In the genomic region with DNA sequence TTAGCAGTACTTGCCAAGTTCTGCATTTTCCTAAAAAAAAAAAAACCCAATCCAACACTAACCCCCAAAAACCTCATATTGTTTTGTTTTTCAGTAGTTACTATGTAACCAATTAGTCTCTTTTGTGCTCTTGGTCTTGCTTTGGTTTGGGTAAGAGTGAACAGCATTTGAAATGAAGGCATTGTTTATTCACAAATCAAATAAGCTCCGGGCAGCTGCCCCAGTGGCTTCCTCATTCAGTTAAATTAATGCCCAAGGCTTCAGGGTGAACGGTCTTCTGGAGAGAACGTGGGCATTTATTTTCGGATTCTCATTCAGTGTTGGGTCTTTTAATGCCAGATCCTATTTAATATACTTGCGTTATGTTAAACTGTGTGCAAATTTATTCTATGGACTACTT, we compare ENCODE assay signal across 25 cellular contexts.
A peak's percentile ranks its signal among the peaks of the same experiment; 100 is the strongest.
DNase-seq lines count a peak whose midpoint lies in the region; ATAC-seq and TF ChIP-seq lines count a peak whose summit lies in the region.
"Had no signal": no experiment of that assay in that cellular context is flagged by ENCODE, and none has a peak within 500 bp of the region (broad histone marks: within the 10 kb centered on the region; RNA-seq: fewer than 3 reads in every experiment).

No MANE protein-coding gene starts in this region.

- intact Hi-C loops in activated CD4-positive, alpha-beta memory T cell treated with anti-CD3 and anti-CD28 coated beads for 36 hours (cut with micrococcal nuclease) = no loop called here

- H3K27ac Mint-ChIP-seq in glutamatergic neuron (ENCODE audit: unreplicated experiment) = peak overlapping the region; percentile 12
- H3K27ac Mint-ChIP-seq in activated CD4-positive, alpha-beta memory T cell treated with anti-CD3 and anti-CD28 coated beads for 36 hours = no peak overlapping the region
- H3K27ac Mint-ChIP-seq: CD4-positive, alpha-beta T cell; HFFc6; IgD-negative memory B cell had no signal

- H3K27me3 Mint-ChIP-seq in glutamatergic neuron (ENCODE audit: unreplicated experiment) = peaks cover 17% of the 10 kb centered on the region
- no peaks in the 10 kb centered on the region for H3K27me3 Mint-ChIP-seq in activated CD4-positive, alpha-beta memory T cell treated with anti-CD3 and anti-CD28 coated beads for 36 hours
- H3K27me3 Mint-ChIP-seq: CD4-positive, alpha-beta T cell had no signal

- ATAC-seq in HG03135 (IDR thresholded peaks at IDR 0.05; ENCODE audit: unreplicated experiment) = no peak
- ATAC-seq: PC-3, Right ventricle myocardium inferior had no signal

- H3K36me3 Mint-ChIP-seq in glutamatergic neuron (ENCODE audit: unreplicated experiment) = peaks cover 22% of the 10 kb centered on the region
- H3K36me3 Mint-ChIP-seq in activated CD4-positive, alpha-beta memory T cell treated with anti-CD3 and anti-CD28 coated beads for 36 hours = no peaks in the 10 kb centered on the region

- CTCF ChIA-PET in activated CD4-positive, alpha-beta memory T cell treated with anti-CD3 and anti-CD28 coated beads for 36 hours (lab: Charles Lee) = no interaction called here

- peak overlapping the region; percentile 20 for H3K27ac ChIP-seq in cingulate gyrus (ENCODE audit: low read depth, low read length)
- H3K27ac ChIP-seq: BLaER1 treated with 17β-estradiol and CSF1 and Interleukin-3, amounts not matched to agents 10 nM and 100 nM; KMS-11; SJSA1 had no signal

- H3K9me3 Mint-ChIP-seq in glutamatergic neuron (ENCODE audit: unreplicated experiment) = peaks cover 39% of the 10 kb centered on the region
- H3K9me3 Mint-ChIP-seq in activated CD4-positive, alpha-beta memory T cell treated with anti-CD3 and anti-CD28 coated beads for 36 hours = peaks cover 3% of the 10 kb centered on the region

- no peak for TF ChIP-seq CTCF in glutamatergic neuron (IDR thresholded peaks at IDR 0.05; ENCODE audit: partially characterized antibody, unreplicated experiment)

- peak; percentile 33 for DNase-seq in Ammon's horn (ENCODE audit: low spot score)
- DNase-seq in glutamatergic neuron = no peak
- peak; percentile 72 for DNase-seq in pons (ENCODE audit: low spot score)
- no peak for DNase-seq in activated CD4-positive, alpha-beta memory T cell treated with anti-CD3 and anti-CD28 coated beads for 36 hours
- no peak for DNase-seq in AG08395 (ENCODE audit: low spot score)
- no peak for DNase-seq in MV-4-11 (lab: John Stamatoyannopoulos, UW)
- DNase-seq: 8988T; CD4-positive, alpha-beta T cell; GOT3; HFFc6; NCI-H1092; NCI-H1417 treated with DMSO at 0.1 percent for 48 hours; NCI-H187; NCI-H2081 treated with DMSO at 0.1 percent for 48 hours; NCI-H2171; NCI-H226; NCI-H510A; PC-3 had no signal

- peaks cover 79% of the 10 kb centered on the region for H3K4me1 Mint-ChIP-seq in glutamatergic neuron (ENCODE audit: low read depth, unreplicated experiment)
- H3K4me1 Mint-ChIP-seq in activated CD4-positive, alpha-beta memory T cell treated with anti-CD3 and anti-CD28 coated beads for 36 hours (ENCODE audit: low read depth) = no peaks in the 10 kb centered on the region
- H3K4me1 Mint-ChIP-seq: IgD-negative memory B cell had no signal

- no peak overlapping the region for H3K4me3 Mint-ChIP-seq in glutamatergic neuron (ENCODE audit: unreplicated experiment)
- no peak overlapping the region for H3K4me3 Mint-ChIP-seq in activated CD4-positive, alpha-beta memory T cell treated with anti-CD3 and anti-CD28 coated beads for 36 hours
- H3K4me3 Mint-ChIP-seq: CD4-positive, alpha-beta T cell; HFFc6; IgD-negative memory B cell had no signal

- POLR2A ChIA-PET in activated CD4-positive, alpha-beta memory T cell treated with anti-CD3 and anti-CD28 coated beads for 36 hours (lab: Charles Lee) = no interaction called here

Comparison
In these comparisons a context has a peak if more than half of its experiments do, and no peak if none do; other contexts are left out.
1. DNase-seq: peak in Ammon's horn (single experiment) and pons (single experiment); none in glutamatergic neuron (single experiment), activated CD4-positive, alpha-beta memory T cell treated with anti-CD3 and anti-CD28 coated beads for 36 hours (single experiment), AG08395 (single experiment) and MV-4-11 (single experiment).